In the genomic region with DNA sequence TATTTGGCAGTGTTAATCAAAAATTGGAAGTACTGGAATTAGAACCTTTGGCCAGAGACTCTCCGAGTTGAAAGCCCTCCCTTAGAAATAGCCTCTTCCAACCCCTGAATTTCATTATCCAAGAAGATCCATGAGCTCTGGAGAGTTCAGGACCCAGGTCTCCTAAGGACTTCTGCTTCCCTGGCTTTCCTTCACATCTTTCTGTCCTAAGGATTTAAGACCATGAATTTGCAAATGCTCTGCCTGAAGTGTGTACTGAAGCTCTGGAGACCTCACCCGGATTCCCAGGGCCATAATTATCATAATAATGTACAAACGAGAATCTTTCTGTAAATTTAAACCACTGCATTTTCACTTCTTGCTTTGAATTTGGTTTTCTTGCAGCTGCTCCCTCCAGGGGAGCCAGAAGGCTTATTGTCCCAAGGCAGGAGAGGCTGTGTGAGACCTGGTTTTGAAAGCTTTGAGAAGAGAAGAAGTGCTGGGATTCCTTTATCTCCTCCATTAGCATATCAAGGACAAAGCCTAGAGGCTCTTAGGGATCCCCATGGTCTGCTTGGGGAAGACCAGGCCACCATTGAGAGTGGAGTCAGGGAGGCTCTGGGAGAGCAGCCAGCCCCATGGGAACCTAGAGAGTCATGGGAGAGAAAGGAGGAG, we compare ENCODE assay signal across 15 cellular contexts.
"Had no signal": no experiment of that assay in that cellular context is flagged by ENCODE, and none has a peak within 500 bp of the region (broad histone marks: within the 10 kb centered on the region; RNA-seq: fewer than 3 reads in every experiment).

No MANE protein-coding gene starts in this region.

- DNase-seq: activated CD4-positive, alpha-beta T cell treated with anti-CD3 and anti-CD28 coated beads, Interleukin-2, amount 50 U/mL, for 1 hour; activated CD4-positive, CD25-positive, alpha-beta regulatory T cell; caudate nucleus; effector CD8-positive, alpha-beta T cell; gastrocnemius medialis; left cardiac atrium; lower lobe of right lung; naive thymus-derived CD8-positive, alpha-beta T cell; spleen; stimulated activated CD4-positive, alpha-beta T cell treated with anti-CD3 and anti-CD28 coated beads, Interleukin-1b, Interleukin-23, amount 100 ng/mL, for 48 hours had no signal

- H3K4me3 Mint-ChIP-seq: activated naive CD4-positive, alpha-beta T cell treated with anti-CD3 and anti-CD28 coated beads, Interleukin-2, amount 50 U/mL, for 24 hours; naive thymus-derived CD8-positive, alpha-beta T cell; stimulated activated memory B cell treated with anti-CD40 and anti-IgM and Interleukin-4, amounts not matched to agents 10 μg/mL and 1 μg/mL and 100 μg/mL, for 72 hours had no signal

- H3K36me3 Mint-ChIP-seq: activated naive CD4-positive, alpha-beta T cell treated with anti-CD3 and anti-CD28 coated beads, Interleukin-2, amount 50 U/mL, for 24 hours; naive thymus-derived CD8-positive, alpha-beta T cell; stimulated activated memory B cell treated with anti-CD40 and anti-IgM and Interleukin-4, amounts not matched to agents 10 μg/mL and 1 μg/mL and 100 μg/mL, for 72 hours had no signal

- H3K27ac ChIP-seq: coronary artery, gastrocnemius medialis, lower lobe of right lung, spleen, tibial nerve had no signal

- H3K4me1 ChIP-seq: gastrocnemius medialis, lower lobe of right lung, tibial nerve had no signal

- H3K9me3 ChIP-seq: gastrocnemius medialis, lower lobe of right lung, spleen, tibial nerve had no signal

- H3K27ac Mint-ChIP-seq: activated naive CD4-positive, alpha-beta T cell treated with anti-CD3 and anti-CD28 coated beads, Interleukin-2, amount 50 U/mL, for 24 hours; naive thymus-derived CD8-positive, alpha-beta T cell; stimulated activated memory B cell treated with anti-CD40 and anti-IgM and Interleukin-4, amounts not matched to agents 10 μg/mL and 1 μg/mL and 100 μg/mL, for 72 hours had no signal

- H3K9me3 Mint-ChIP-seq: activated naive CD4-positive, alpha-beta T cell treated with anti-CD3 and anti-CD28 coated beads, Interleukin-2, amount 50 U/mL, for 24 hours; naive thymus-derived CD8-positive, alpha-beta T cell; stimulated activated memory B cell treated with anti-CD40 and anti-IgM and Interleukin-4, amounts not matched to agents 10 μg/mL and 1 μg/mL and 100 μg/mL, for 72 hours had no signal

- H3K4me3 ChIP-seq: coronary artery, gastrocnemius medialis, lower lobe of right lung, spleen, tibial nerve had no signal

- H3K4me1 Mint-ChIP-seq: activated naive CD4-positive, alpha-beta T cell treated with anti-CD3 and anti-CD28 coated beads, Interleukin-2, amount 50 U/mL, for 24 hours; naive thymus-derived CD8-positive, alpha-beta T cell had no signal

- ATAC-seq: gastrocnemius medialis; left cardiac atrium; lower lobe of right lung; naive thymus-derived CD8-positive, alpha-beta T cell; sciatic nerve had no signal

- H3K36me3 ChIP-seq: gastrocnemius medialis, lower lobe of right lung, spleen, tibial nerve had no signal

- H3K27me3 ChIP-seq: gastrocnemius medialis had no signal
